In the genomic region with DNA sequence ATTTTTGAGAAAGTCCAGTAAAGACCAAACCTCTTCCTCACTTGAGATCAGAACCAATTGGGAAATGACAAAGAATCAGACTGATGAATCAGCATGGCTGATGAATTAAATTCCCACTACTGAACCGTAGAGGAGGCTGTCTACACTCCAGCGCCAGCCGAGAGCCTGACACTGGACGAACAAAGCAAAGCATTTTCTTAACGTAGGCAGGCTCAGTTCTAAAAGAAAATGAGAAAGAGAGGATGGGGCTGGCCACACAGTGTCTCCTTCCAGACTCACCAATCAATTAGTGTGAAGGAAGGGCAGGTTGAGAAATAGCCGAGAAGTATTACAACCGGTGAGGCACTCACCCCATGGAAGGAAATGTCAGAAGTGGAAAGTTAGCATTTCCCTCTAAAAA, we compare ENCODE assay signal across 14 cellular contexts. TPM values are rescaled to one million over a fixed set of nuclear protein-coding genes. Genes with fewer than 3 reads are reported as not detected.
A peak's percentile ranks its signal among the peaks of the same experiment; 100 is the strongest.
DNase-seq lines count a peak whose midpoint lies in the region; ATAC-seq, FAIRE-seq and TF ChIP-seq lines count a peak whose summit lies in the region.
"Had no signal": no experiment of that assay in that cellular context is flagged by ENCODE, and none has a peak within 500 bp of the region (broad histone marks: within the 10 kb centered on the region; RNA-seq: fewer than 3 reads in every experiment).

No MANE protein-coding gene starts in this region.

- peak in 1 of 2 donors; percentile 49 for TF ChIP-seq EP300 in tibial nerve (IDR thresholded peaks at IDR 0.05)

- H3K27me3 Mint-ChIP-seq in activated CD8-positive, alpha-beta T cell treated with anti-CD3 and anti-CD28 coated beads, Interleukin-2, amount 10 ng/mL, durations not matched to agents 7 days and 5 days (ENCODE audit: low read depth): no peaks in the 10 kb centered on the region
- H3K27me3 Mint-ChIP-seq: activated naive CD8-positive, alpha-beta T cell; naive thymus-derived CD8-positive, alpha-beta T cell had no signal

- H3K27ac Mint-ChIP-seq in activated CD8-positive, alpha-beta T cell treated with anti-CD3 and anti-CD28 coated beads, Interleukin-2, amount 10 ng/mL, durations not matched to agents 7 days and 5 days: no peak overlapping the region
- H3K27ac Mint-ChIP-seq: activated naive CD8-positive, alpha-beta T cell; naive thymus-derived CD8-positive, alpha-beta T cell had no signal

- peak in 3 of 5 experiments; percentile 13 to 32 (median 16) for TF ChIP-seq CTCF in tibial nerve (IDR thresholded peaks at IDR 0.05)

- no peaks in the 10 kb centered on the region for H3K27me3 ChIP-seq in esophagus (ENCODE audit: control insufficient read depth in 1 of 2, insufficient read depth in 2 of 2, low read length in 2 of 2)
- H3K27me3 ChIP-seq in mucosa of rectum (ENCODE audit: control insufficient read depth in 2 of 2, insufficient read depth in 2 of 2, low read length in 2 of 2): no peaks in the 10 kb centered on the region
- H3K27me3 ChIP-seq in tibial nerve: no peaks in the 10 kb centered on the region

- no peaks in the 10 kb centered on the region for H3K36me3 ChIP-seq in esophagus (ENCODE audit: control insufficient read depth in 2 of 2, insufficient read depth in 2 of 2, low read length in 1 of 2)
- H3K36me3 ChIP-seq in mucosa of rectum (ENCODE audit: control insufficient read depth in 2 of 2, insufficient read depth in 2 of 2, low read length in 2 of 2): no peaks in the 10 kb centered on the region
- H3K36me3 ChIP-seq in tibial nerve: no peaks in the 10 kb centered on the region

- H3K4me3 Mint-ChIP-seq in activated CD8-positive, alpha-beta T cell treated with anti-CD3 and anti-CD28 coated beads, Interleukin-2, amount 10 ng/mL, durations not matched to agents 7 days and 5 days: no peak overlapping the region
- H3K4me3 Mint-ChIP-seq: activated naive CD8-positive, alpha-beta T cell; naive thymus-derived CD8-positive, alpha-beta T cell had no signal

- no peak overlapping the region for H3K9ac ChIP-seq in mucosa of rectum (ENCODE audit: low read depth in 1 of 2, low read length in 2 of 2)

- ATAC-seq in GM19463 (IDR thresholded peaks at IDR 0.05; ENCODE audit: unreplicated experiment): no peak
- no peak for ATAC-seq in activated CD8-positive, alpha-beta T cell treated with anti-CD3 and anti-CD28 coated beads, Interleukin-2, amount 10 ng/mL, durations not matched to agents 7 days and 5 days
- ATAC-seq: naive thymus-derived CD8-positive, alpha-beta T cell had no signal

- H3K36me3 Mint-ChIP-seq in activated CD8-positive, alpha-beta T cell treated with anti-CD3 and anti-CD28 coated beads, Interleukin-2, amount 10 ng/mL, durations not matched to agents 7 days and 5 days (ENCODE audit: low read depth): no peaks in the 10 kb centered on the region
- H3K36me3 Mint-ChIP-seq: activated naive CD8-positive, alpha-beta T cell; naive thymus-derived CD8-positive, alpha-beta T cell had no signal

- CTCF ChIA-PET in activated CD8-positive, alpha-beta T cell treated with anti-CD3 and anti-CD28 coated beads, Interleukin-2, amount 10 ng/mL, durations not matched to agents 7 days and 5 days (lab: Charles Lee): interaction anchor here (2.1 kb wide), 1 partner anchor 12 kb away, joined by 6 read pairs; no protein-coding TSS in a partner anchor

- H3K27ac ChIP-seq in esophagus (ENCODE audit: low read depth in 2 of 2, low read length in 1 of 2): peak overlapping the region; percentile 14 to 33
- peak overlapping the region; percentile 11 to 46 for H3K27ac ChIP-seq in mucosa of rectum (ENCODE audit: low read depth in 2 of 2, low read length in 2 of 2)
- peak overlapping the region; percentile 47 to 85 (median 64) for H3K27ac ChIP-seq in tibial nerve
- H3K27ac ChIP-seq: PC-9 had no signal

- DNase-seq in RCC 7860 (ENCODE audit: low spot score) (peak; percentile 21), tibial nerve (ENCODE audit: low spot score in 2 of 2) (no peak), erythroblast (lab: John Stamatoyannopoulos, UW) (no peak)
- DNase-seq in activated CD4-positive, alpha-beta T cell treated with anti-CD3 and anti-CD28 coated beads, Interleukin-2, amount 50 U/mL, for 4 hours: no peak
- no peak for DNase-seq in activated CD8-positive, alpha-beta T cell treated with anti-CD3 and anti-CD28 coated beads, Interleukin-2, amount 10 ng/mL, durations not matched to agents 7 days and 5 days
- DNase-seq: activated CD4-positive, alpha-beta T cell treated with anti-CD3 and anti-CD28 coated beads for 48 hours; DMS153; naive thymus-derived CD8-positive, alpha-beta T cell; NCI-H1092 treated with DMSO at 0.1 percent for 48 hours; PC-9 had no signal

- no peaks in the 10 kb centered on the region for H3K9me3 ChIP-seq in esophagus (ENCODE audit: control insufficient read depth in 2 of 2, insufficient read depth in 1 of 2, low read depth in 1 of 2, low read length in 1 of 2)
- H3K9me3 ChIP-seq in mucosa of rectum (ENCODE audit: control insufficient read depth in 2 of 2, low read length in 2 of 2): no peaks in the 10 kb centered on the region
- no peaks in the 10 kb centered on the region for H3K9me3 ChIP-seq in tibial nerve

- H3K9me3 Mint-ChIP-seq in activated CD8-positive, alpha-beta T cell treated with anti-CD3 and anti-CD28 coated beads, Interleukin-2, amount 10 ng/mL, durations not matched to agents 7 days and 5 days (ENCODE audit: insufficient read depth): no peaks in the 10 kb centered on the region
- H3K9me3 Mint-ChIP-seq: naive thymus-derived CD8-positive, alpha-beta T cell had no signal

- FAIRE-seq in RCC 7860 (lab: Jason Lieb, UNC): peak; percentile 67

- POLR2A ChIA-PET in activated CD8-positive, alpha-beta T cell treated with anti-CD3 and anti-CD28 coated beads, Interleukin-2, amount 10 ng/mL, durations not matched to agents 7 days and 5 days (lab: Charles Lee): no interaction called here

- no peak overlapping the region for H3K4me3 ChIP-seq in esophagus (ENCODE audit: low read depth in 1 of 2, low read length in 2 of 2)
- no peak overlapping the region for H3K4me3 ChIP-seq in mucosa of rectum (ENCODE audit: low read length in 2 of 2)
- peak overlapping the region in 1 of 4 donors; percentile 25 for H3K4me3 ChIP-seq in tibial nerve
- H3K4me3 ChIP-seq: PC-9 had no signal

- H3K4me1 ChIP-seq in esophagus (ENCODE audit: control insufficient read depth in 2 of 2, insufficient read depth in 2 of 2, low read length in 1 of 2): peaks cover 0 to 2% of the 10 kb centered on the region in 2 donors
- no peaks in the 10 kb centered on the region for H3K4me1 ChIP-seq in mucosa of rectum (ENCODE audit: control insufficient read depth in 2 of 2, insufficient read depth in 2 of 2, low read length in 2 of 2)
- H3K4me1 ChIP-seq in tibial nerve: peaks cover 0 to 44% (median 5%) of the 10 kb centered on the region in 4 donors

- TF ChIP-seq POLR2A in tibial nerve (IDR thresholded peaks at IDR 0.05) (no peak), erythroblast (IDR thresholded peaks at IDR 0.05; ENCODE audit: low read length) (no peak)

- no peaks in the 10 kb centered on the region for H3K4me1 Mint-ChIP-seq in activated CD8-positive, alpha-beta T cell treated with anti-CD3 and anti-CD28 coated beads, Interleukin-2, amount 10 ng/mL, durations not matched to agents 7 days and 5 days (ENCODE audit: low read depth)
- H3K4me1 Mint-ChIP-seq: naive thymus-derived CD8-positive, alpha-beta T cell had no signal

- 67 to 75% methylated on average over 7 of the region's 7 CpGs for WGBS in esophagus, 2 donors
- WGBS in tibial nerve, 2 donors: 23 to 29% methylated on average over 7 of the region's 7 CpGs

RNA-seq across cellular contexts. Expression of a gene that starts 49.4 kb away (rescaled TPM):
- polyA plus RNA-seq in esophagus: 1 to 10 TPM; 5.3 to 7.7 TPM
- total RNA-seq in tibial nerve: 10 to 100 TPM; 26.8 to 62.5 (median 27.7) TPM
- 10 to 100 TPM; 18.0 to 19.2 TPM for total RNA-seq in activated CD8-positive, alpha-beta T cell treated with anti-CD3 and anti-CD28 coated beads, Interleukin-2, amount 10 ng/mL, durations not matched to agents 7 days and 5 days

RNA-seq across cellular contexts. Expression of a gene that starts 49.4 kb away (rescaled TPM):
- 10 to 100 TPM in 1 of 2 donors, 1 to 10 TPM in 1; 3.9 to 12.5 TPM for polyA plus RNA-seq in esophagus
- total RNA-seq in tibial nerve: 10 to 100 TPM in 3 of 4 donors, 1 to 10 TPM in 1; 8.4 to 17.8 (median 16.6) TPM
- 10 to 100 TPM; 22.9 to 25.7 TPM for total RNA-seq in activated CD8-positive, alpha-beta T cell treated with anti-CD3 and anti-CD28 coated beads, Interleukin-2, amount 10 ng/mL, durations not matched to agents 7 days and 5 days
